Comparison of ENCODE assay signal across 8 cellular contexts in genomic region chr1:91022518-91022929, GRCh38. TPM values are rescaled to one million over a fixed set of nuclear protein-coding genes. Genes with fewer than 3 reads are reported as not detected.
DNase-seq lines count a peak whose midpoint lies in the region; ATAC-seq and TF ChIP-seq lines count a peak whose summit lies in the region.

No MANE protein-coding gene starts in this region.

- intact Hi-C loops in left ventricle myocardium inferior (cut with micrococcal nuclease) = no loop called here
- intact Hi-C loops in spleen (cut with DNase I; ENCODE audit: low total_unique reads) = no loop called here

- H3K27me3 ChIP-seq in left ventricle myocardium inferior (ENCODE audit: low read depth) (no peaks in the 10 kb centered on the region), spleen (replicated peaks in 1 of 7) (no peaks in the 10 kb centered on the region)

- no peak for TF ChIP-seq CTCF in left ventricle myocardium inferior (IDR thresholded peaks at IDR 0.05; ENCODE audit: borderline replicate concordance)
- no peak for TF ChIP-seq CTCF in spleen (IDR thresholded peaks at IDR 0.05 in 8 of 11, conservative IDR thresholded peaks at IDR 0.05 in 3 of 11)

- H3K36me3 ChIP-seq in left ventricle myocardium inferior = no peaks in the 10 kb centered on the region
- peaks cover 0 to 5% (median 0%) of the 10 kb centered on the region in 6 donors for H3K36me3 ChIP-seq in spleen

- peak overlapping the region; percentile 90 for H3K4me3 ChIP-seq in left ventricle myocardium inferior
- peak overlapping the region; percentile 42 to 85 (median 66) for H3K4me3 ChIP-seq in spleen

- peak overlapping the region; percentile 99 for H3K27ac Mint-ChIP-seq in activated CD4-positive, alpha-beta T cell treated with anti-CD3 and anti-CD28 coated beads, Interleukin-2, amount 10 ng/mL, durations not matched to agents 7 days and 5 days
- H3K27ac Mint-ChIP-seq in T-cell = peak overlapping the region; percentile 94 to 99

- peak overlapping the region; percentile 98 for H3K4me3 Mint-ChIP-seq in activated CD4-positive, alpha-beta T cell treated with anti-CD3 and anti-CD28 coated beads, Interleukin-2, amount 10 ng/mL, durations not matched to agents 7 days and 5 days
- H3K4me3 Mint-ChIP-seq in T-cell = peak overlapping the region; percentile 89 to 95 (median 93)

- TF ChIP-seq POLR2A in spleen (IDR thresholded peaks at IDR 0.05) = no peak

- H3K9me3 ChIP-seq in left ventricle myocardium inferior (replicated peaks) (no peaks in the 10 kb centered on the region), spleen (no peaks in the 10 kb centered on the region)

- no peaks in the 10 kb centered on the region for H3K9me3 Mint-ChIP-seq in activated CD4-positive, alpha-beta T cell treated with anti-CD3 and anti-CD28 coated beads, Interleukin-2, amount 10 ng/mL, durations not matched to agents 7 days and 5 days
- H3K9me3 Mint-ChIP-seq in T-cell = no peaks in the 10 kb centered on the region

- CTCF ChIA-PET in activated CD4-positive, alpha-beta T cell treated with anti-CD3 and anti-CD28 coated beads, Interleukin-2, amount 10 ng/mL, durations not matched to agents 7 days and 5 days (lab: Charles Lee) = no interaction called here
- CTCF ChIA-PET in T-cell (lab: Charles Lee) = interaction anchor here in 1 of 2 donors (0.7 kb wide), 1 partner anchor 17 kb away, joined by 3 read pairs; no protein-coding TSS in a partner anchor

- POLR2A ChIA-PET in activated CD4-positive, alpha-beta T cell treated with anti-CD3 and anti-CD28 coated beads, Interleukin-2, amount 10 ng/mL, durations not matched to agents 7 days and 5 days (lab: Charles Lee) = interaction anchor here (0.7 kb wide), 1 partner anchor 42 kb away, joined by 3 read pairs; no protein-coding TSS in a partner anchor
- POLR2A ChIA-PET in T-cell (lab: Charles Lee) = no interaction called here

- H3K36me3 Mint-ChIP-seq in activated CD4-positive, alpha-beta T cell treated with anti-CD3 and anti-CD28 coated beads, Interleukin-2, amount 10 ng/mL, durations not matched to agents 7 days and 5 days (ENCODE audit: low read depth) = peaks cover 31% of the 10 kb centered on the region
- peaks cover 5% of the 10 kb centered on the region for H3K36me3 Mint-ChIP-seq in T-cell

- no peak for DNase-seq in activated CD4-positive, alpha-beta T cell treated with anti-CD3 and anti-CD28 coated beads, Interleukin-2, amount 10 ng/mL, durations not matched to agents 7 days and 5 days
- no peak for DNase-seq in activated CD4-positive, alpha-beta T cell treated with anti-CD3 and anti-CD28 coated beads, Interleukin-2, amount 50 U/mL, for 48 hours
- peak in 1 of 34 experiments; percentile 2 for DNase-seq in T-cell
- no peak for DNase-seq in left ventricle myocardium inferior
- DNase-seq in spleen = no peak
- no peak for DNase-seq in NCI-H2107 treated with DMSO at 0.1 percent for 48 hours (lab: John Stamatoyannopoulos, UW; ENCODE audit: unreplicated experiment)
- no peak for DNase-seq in activated gamma-delta T cell treated with Interleukin-2 at 50 U/mL for 16 hours
- DNase-seq in kidney glomerular epithelial cell (lab: John Stamatoyannopoulos, UW) = no peak

- WGBS in spleen, 5 donors = 69 to 75% (median 72%) methylated on average over 6 of the region's 6 CpGs

- H3K4me1 Mint-ChIP-seq in activated CD4-positive, alpha-beta T cell treated with anti-CD3 and anti-CD28 coated beads, Interleukin-2, amount 10 ng/mL, durations not matched to agents 7 days and 5 days = peaks cover 43% of the 10 kb centered on the region
- H3K4me1 Mint-ChIP-seq in T-cell = peaks cover 65 to 67% (median 66%) of the 10 kb centered on the region in 3 donors

- ATAC-seq in T-cell (replicated peaks in 1 of 4) = no peak

- H3K27me3 Mint-ChIP-seq in activated CD4-positive, alpha-beta T cell treated with anti-CD3 and anti-CD28 coated beads, Interleukin-2, amount 10 ng/mL, durations not matched to agents 7 days and 5 days = no peaks in the 10 kb centered on the region
- no peaks in the 10 kb centered on the region for H3K27me3 Mint-ChIP-seq in T-cell

- H3K4me1 ChIP-seq in left ventricle myocardium inferior (peaks cover 53% of the 10 kb centered on the region), spleen (peaks cover 24 to 68% (median 58%) of the 10 kb centered on the region in 6 donors)

- H3K27ac ChIP-seq in left ventricle myocardium inferior (replicated peaks) = peak overlapping the region; percentile 100
- peak overlapping the region; percentile 90 to 100 (median 99) for H3K27ac ChIP-seq in spleen

RNA-seq across cellular contexts. Expression of gene ZNF644, which starts 0.7 kb away (rescaled TPM):
- 10 to 100 TPM; 51.6 to 53.9 TPM for total RNA-seq in activated CD4-positive, alpha-beta T cell treated with anti-CD3 and anti-CD28 coated beads, Interleukin-2, amount 10 ng/mL, durations not matched to agents 7 days and 5 days
- 100 to 1,000 TPM in 2 of 5 donors, 10 to 100 TPM in 3; 55.0 to 139 (median 62.7) TPM for total RNA-seq in T-cell
- total RNA-seq in left ventricle myocardium inferior = 23.3 TPM
- total RNA-seq in spleen = 10 to 100 TPM; 55.0 to 89.6 (median 83.1) TPM
- polyA plus RNA-seq in spleen = 10 to 100 TPM; 21.6 to 25.2 (median 22.4) TPM
